In the genomic region with DNA sequence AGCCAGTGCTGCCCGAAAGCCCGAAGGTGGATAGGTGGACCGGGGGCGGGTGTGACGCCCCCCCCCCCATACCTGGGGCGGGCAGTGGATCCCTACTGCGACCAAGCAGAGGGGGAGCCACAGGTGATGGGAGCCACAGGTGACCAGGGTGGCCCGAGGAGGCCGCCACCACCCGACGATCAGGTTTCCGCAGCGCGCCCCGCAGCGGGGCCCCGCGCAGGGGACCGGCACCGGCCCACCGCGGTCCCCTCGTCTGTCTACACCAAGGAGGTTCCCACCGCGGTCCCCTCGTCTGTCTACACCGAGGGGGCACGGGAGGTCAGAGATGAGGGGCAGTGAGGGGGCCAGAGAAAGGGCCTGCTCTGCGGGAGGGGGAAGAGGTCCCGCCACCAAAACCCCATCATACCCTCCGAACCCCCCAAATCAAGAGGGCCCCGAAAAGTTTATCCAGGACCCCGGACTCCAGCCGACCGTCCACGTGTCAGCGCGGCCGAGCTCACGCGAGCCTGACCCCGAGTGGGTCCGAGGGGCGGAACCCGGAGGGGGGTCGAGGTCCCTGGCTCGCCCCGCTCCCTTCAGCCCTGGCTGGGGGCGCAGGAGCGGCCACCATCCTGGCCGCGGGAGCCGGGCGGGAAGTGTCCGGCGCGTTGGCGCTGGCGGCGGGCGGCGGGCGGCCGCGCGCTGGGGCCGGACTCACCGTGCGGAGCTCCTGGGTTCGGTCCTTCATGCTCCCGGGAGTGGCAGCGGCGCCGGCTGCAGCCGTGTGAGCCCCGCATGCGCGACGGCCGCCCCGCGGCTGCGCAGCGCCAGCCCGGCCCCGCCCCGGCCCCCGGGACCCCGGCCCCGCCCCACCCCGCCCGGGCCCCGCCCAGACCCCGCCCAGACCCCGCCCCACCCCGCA, we compare ENCODE assay signal across 1 cellular context.
TF ChIP-seq lines count a peak whose summit lies in the region.

TSS of gene STX1A (minus strand) at position 765 of the 901 bp plus-strand sequence. CDS start at position 727, 38 bp downstream.

TF ChIP-seq in SK-N-SH, 30 proteins besides CTCF, POLR2A, EP300 and RAD21 (continued from another document):
- TF ChIP-seq REST (IDR thresholded peaks at IDR 0.05; ENCODE audit: low read depth, low read length) (0 out of 2 replicates have a peak, but pooled peaks have one; percentile 24), MXI1 (IDR thresholded peaks at IDR 0.05; ENCODE audit: low read depth, low read length) (peak; percentile 67), NRF1 (IDR thresholded peaks at IDR 0.05; ENCODE audit: low read depth, low read length) (peak; percentile 89), MAX (IDR thresholded peaks at IDR 0.05; ENCODE audit: low read depth) (0 out of 2 replicates have a peak, but pooled peaks have one; percentile 16), POLR2AphosphoS5 (IDR thresholded peaks at IDR 0.05; ENCODE audit: low read depth, low read length) (peak; percentile 42; the same call in 1 of the 2 replicates), USF2 (IDR thresholded peaks at IDR 0.05; ENCODE audit: borderline replicate concordance, low read depth, low read length) (no peak), GABPA (IDR thresholded peaks at IDR 0.05; ENCODE audit: low read depth) (no peak)
